In genomic region chr20:45419188-45420091, GRCh38 we compare ENCODE assay signal across 8 cellular contexts. TPM values are rescaled to one million over a fixed set of nuclear protein-coding genes. Genes with fewer than 3 reads are reported as not detected.
DNase-seq lines count a peak whose midpoint lies in the region; ATAC-seq, FAIRE-seq and TF ChIP-seq lines count a peak whose summit lies in the region.

No MANE protein-coding gene starts in this region.

- CTCF ChIA-PET in A549 (lab: Yijun Ruan, JAX): interaction anchor here (0.7 to 7.9 kb wide), 14 partner anchors 12 to 352 kb away, joined by 3 to 70 read pairs (median 4); partner anchors contain the start of gene SYS1

- H3K9me3 ChIP-seq in A549 (no peaks in the 10 kb centered on the region), muscle layer of duodenum (ENCODE audit: control insufficient read depth in 1 of 2, low read length in 2 of 2) (no peaks in the 10 kb centered on the region)

- TF ChIP-seq RAD21 in A549 (conservative IDR thresholded peaks at IDR 0.05 in 1 of 2, IDR thresholded peaks at IDR 0.05 in 1 of 2): no peak

- TF ChIP-seq CTCF in A549 (IDR thresholded peaks at IDR 0.05) (no peak), D721Med (IDR thresholded peaks at IDR 0.05; ENCODE audit: insufficient read depth, missing control alignments) (no peak)

- no peaks in the 10 kb centered on the region for H3K27me3 ChIP-seq in muscle layer of duodenum (ENCODE audit: low read depth, low read length)

- H3K4me1 ChIP-seq in A549 (peaks cover 39% of the 10 kb centered on the region), muscle layer of duodenum (ENCODE audit: control insufficient read depth in 1 of 2, insufficient read depth in 2 of 2, low read length in 2 of 2) (peaks cover 17 to 33% of the 10 kb centered on the region in 2 donors)

- H3K36me3 ChIP-seq in muscle layer of duodenum (ENCODE audit: control insufficient read depth in 1 of 2, insufficient read depth in 2 of 2, low read length in 2 of 2): peaks cover 37 to 44% of the 10 kb centered on the region in 2 donors

- no peak for FAIRE-seq in A549 (lab: Jason Lieb, UNC)
- peak; percentile 76 for FAIRE-seq in GM18507 (lab: Jason Lieb, UNC)
- no peak for FAIRE-seq in D721Med (lab: Jason Lieb, UNC)

- peak overlapping the region; percentile 64 for H3K4me2 ChIP-seq in A549

- DNase-seq in A549 (ENCODE audit: low read depth in 1 of 2, low spot score in 1 of 2) (peak; percentile 72 to 90), GM18507 (ENCODE audit: extremely low spot score, insufficient read length, low read depth) (no peak), NCI-H748 treated with DMSO at 0.1 percent for 48 hours (lab: John Stamatoyannopoulos, UW) (peak; percentile 86), dermis microvascular lymphatic vessel endothelial cell (ENCODE audit: low read depth in 2 of 2) (peak; percentile 99), T-helper 9 cell (no peak), D721Med (ENCODE audit: insufficient read length, low spot score) (no peak)

- WGBS in A549 (ENCODE audit: missing lambda C conversion rate): 42% methylated on average over 12 of the region's 17 CpGs

- POLR2A ChIA-PET in A549 (lab: Yijun Ruan, JAX): interaction anchor here (1.0 to 1.6 kb wide), 6 partner anchors 9 to 516 kb away, joined by 4 to 6 read pairs (median 4); partner anchors contain the start of gene SYS1

- H3K4me3 ChIP-seq in A549: no peak overlapping the region
- no peak overlapping the region for H3K4me3 ChIP-seq in muscle layer of duodenum (ENCODE audit: low read depth in 1 of 2, low read length in 2 of 2)

- no peak for TF ChIP-seq EP300 in A549 (IDR thresholded peaks at IDR 0.05)

- ATAC-seq in A549 (peak; percentile 87), HG02981 (IDR thresholded peaks at IDR 0.05; ENCODE audit: unreplicated experiment) (peak; percentile 75)

- H3K27ac ChIP-seq in A549: peak overlapping the region; percentile 46 to 79
- H3K27ac ChIP-seq in muscle layer of duodenum (ENCODE audit: low read length): peak overlapping the region; percentile 82

- no peak for TF ChIP-seq POLR2A in A549 (IDR thresholded peaks at IDR 0.05; ENCODE audit: low read length)

TF ChIP-seq in A549, 52 proteins besides CTCF, POLR2A, EP300 and RAD21 (continues in another document):
- TF ChIP-seq HOXB5 (CRISPR knock-in tag; IDR thresholded peaks at IDR 0.05) (no peak), FOSL2 (IDR thresholded peaks at IDR 0.05) (peak; percentile 55; the same call in 1 of the 2 replicates), FOSL2 (CRISPR knock-in tag; IDR thresholded peaks at IDR 0.05) (peak; percentile 79), ZNF302 (CRISPR knock-in tag; IDR thresholded peaks at IDR 0.05) (no peak), ZC3H11A (IDR thresholded peaks at IDR 0.05) (no peak), CHD4 (IDR thresholded peaks at IDR 0.05; ENCODE audit: borderline replicate concordance) (no peak), HOXA7 (CRISPR knock-in tag; IDR thresholded peaks at IDR 0.05) (no peak), HDAC2 (IDR thresholded peaks at IDR 0.05) (no peak), GATA3 (IDR thresholded peaks at IDR 0.05; ENCODE audit: borderline replicate concordance) (peak; percentile 49; the same call in 1 of the 2 replicates), ZSCAN20 (CRISPR knock-in tag; IDR thresholded peaks at IDR 0.05) (no peak), CHD2 (IDR thresholded peaks at IDR 0.05; ENCODE audit: low read length, partially characterized antibody) (no peak), MAZ (IDR thresholded peaks at IDR 0.05; ENCODE audit: borderline replicate concordance, low read depth, low read length) (no peak), REST (IDR thresholded peaks at IDR 0.05) (no peak), RNF2 (IDR thresholded peaks at IDR 0.05; ENCODE audit: borderline replicate concordance, low read depth) (no peak), BHLHE40 (IDR thresholded peaks at IDR 0.05; ENCODE audit: low read depth, low read length) (no peak), CBX8 (IDR thresholded peaks at IDR 0.05) (no peak), SMC3 (IDR thresholded peaks at IDR 0.05) (no peak), SREBF2 (IDR thresholded peaks at IDR 0.05) (no peak), EHF (CRISPR knock-in tag; IDR thresholded peaks at IDR 0.05) (no peak), CEBPB (IDR thresholded peaks at IDR 0.05) (peak in 1 of 2 experiments; percentile 46; a peak in 1 of 4 replicates), MAFK (IDR thresholded peaks at IDR 0.05; ENCODE audit: partially characterized antibody) (peak; percentile 45), MYC (IDR thresholded peaks at IDR 0.05; ENCODE audit: borderline replicate concordance, low read length) (no peak), JUN (IDR thresholded peaks at IDR 0.05) (0 out of 5 replicates have a peak, but pooled peaks of 1 of the 2 experiments have one; percentile 28), FOXS1 (CRISPR knock-in tag; IDR thresholded peaks at IDR 0.05) (no peak), ESRRA (IDR thresholded peaks at IDR 0.05; ENCODE audit: borderline replicate concordance, low read length) (no peak), NR3C1 (IDR thresholded peaks at IDR 0.05) (no peak), MAX (IDR thresholded peaks at IDR 0.05) (peak; percentile 58), ZFP36 (IDR thresholded peaks at IDR 0.05; ENCODE audit: borderline replicate concordance, partially characterized antibody) (no peak), HEYL (CRISPR knock-in tag; IDR thresholded peaks at IDR 0.05) (no peak)

RNA-seq across cellular contexts. Expression of gene PIGT, which starts 3.5 kb away (rescaled TPM):
- polyA plus RNA-seq in A549 (2011; rRNA removed) (60.3 and 79.6 TPM in 2 replicates), A549 (2017; fragmentation: RNase III; extraction: RNeasy Plus Mini Kit Qiagen cat#74134 plus additional on column Dnase treatment) (62.0 to 71.8 TPM (median 66.2 TPM) in 3 replicates)
- 90.7 and 110 TPM in 2 replicates for polyA plus RNA-seq in A549 (2012; cell fraction: cytosol; rRNA removed)
- polyA plus RNA-seq in A549 (2012; cell fraction: nucleus; rRNA removed): 149 and 159 TPM in 2 replicates
- 83.2 and 86.7 TPM in 2 replicates for polyA minus RNA-seq in A549 (2011; rRNA and poly(A)+ RNA removed)
- 16.4 and 31.0 TPM in 2 replicates for total RNA-seq in dermis microvascular lymphatic vessel endothelial cell

RNA-seq across cellular contexts. Expression of gene DBNDD2, which starts 11.4 kb away (rescaled TPM):
- polyA plus RNA-seq in A549 (2011; rRNA removed): 20.9 and 31.1 TPM in 2 replicates
- polyA plus RNA-seq in A549 (2012; cell fraction: cytosol; rRNA removed): 14.2 and 15.9 TPM in 2 replicates
- polyA plus RNA-seq in A549 (2012; cell fraction: nucleus; rRNA removed): 9.5 and 13.5 TPM in 2 replicates
- polyA plus RNA-seq in A549 (2017; fragmentation: RNase III; extraction: RNeasy Plus Mini Kit Qiagen cat#74134 plus additional on column Dnase treatment): 6.2 to 6.5 TPM (median 6.3 TPM) in 3 replicates
- 9.8 and 14.8 TPM in 2 replicates for polyA minus RNA-seq in A549 (2011; rRNA and poly(A)+ RNA removed)
- 6.4 and 9.4 TPM in 2 replicates for total RNA-seq in dermis microvascular lymphatic vessel endothelial cell

RNA-seq across cellular contexts. Expression of gene TP53TG5, which starts 41.3 kb away (rescaled TPM):
- not detected in 2 replicates for polyA plus RNA-seq in A549 (2011; rRNA removed)
- polyA plus RNA-seq in A549 (2012; cell fraction: cytosol; rRNA removed): not detected in 2 replicates
- not detected in 2 replicates for polyA plus RNA-seq in A549 (2012; cell fraction: nucleus; rRNA removed)
- not detected in 3 replicates for polyA plus RNA-seq in A549 (2017; fragmentation: RNase III; extraction: RNeasy Plus Mini Kit Qiagen cat#74134 plus additional on column Dnase treatment)
- not detected in 2 replicates for polyA minus RNA-seq in A549 (2011; rRNA and poly(A)+ RNA removed)
- not detected in 2 replicates for total RNA-seq in dermis microvascular lymphatic vessel endothelial cell

RNA-seq across cellular contexts. Expression of gene WFDC2, which starts 50.1 kb away (rescaled TPM):
- polyA plus RNA-seq in A549 (2011; rRNA removed): not detected in 2 replicates
- polyA plus RNA-seq in A549 (2012; cell fraction: cytosol; rRNA removed): 0.15 and 0.16 TPM in 2 replicates
- polyA plus RNA-seq in A549 (2012; cell fraction: nucleus; rRNA removed): 0.23 TPM in 1 of 2 replicates, not detected in the other
- 0.22 TPM in 1 of 3 replicates, not detected in the others for polyA plus RNA-seq in A549 (2017; fragmentation: RNase III; extraction: RNeasy Plus Mini Kit Qiagen cat#74134 plus additional on column Dnase treatment)
- polyA minus RNA-seq in A549 (2011; rRNA and poly(A)+ RNA removed): not detected in 2 replicates
- not detected in 2 replicates for total RNA-seq in dermis microvascular lymphatic vessel endothelial cell

RNA-seq across cellular contexts. Expression of gene SYS1, which starts 56.5 kb away (rescaled TPM):
- polyA plus RNA-seq in A549 (2011; rRNA removed) (27.6 and 30.5 TPM in 2 replicates), A549 (2017; fragmentation: RNase III; extraction: RNeasy Plus Mini Kit Qiagen cat#74134 plus additional on column Dnase treatment) (20.2 to 20.5 TPM (median 20.2 TPM) in 3 replicates)
- 46.0 and 62.2 TPM in 2 replicates for polyA plus RNA-seq in A549 (2012; cell fraction: cytosol; rRNA removed)
- polyA plus RNA-seq in A549 (2012; cell fraction: nucleus; rRNA removed): 54.1 and 71.4 TPM in 2 replicates
- 47.1 and 63.5 TPM in 2 replicates for polyA minus RNA-seq in A549 (2011; rRNA and poly(A)+ RNA removed)
- 16.6 and 24.0 TPM in 2 replicates for total RNA-seq in dermis microvascular lymphatic vessel endothelial cell

Comparison
In these comparisons a context has a peak if more than half of its experiments do, and no peak if none do; other contexts are left out.
1. DNase-seq: peak in A549 (2 of 2), NCI-H748 treated with DMSO at 0.1 percent for 48 hours (single experiment) and dermis microvascular lymphatic vessel endothelial cell (2 of 2); none in GM18507 (single experiment), T-helper 9 cell (single experiment) and D721Med (single experiment).